Comparison of ENCODE assay signal across 1 cellular context in genomic region chr7:111026301-111026700, GRCh38.
TF ChIP-seq lines count a peak whose summit lies in the region.

No MANE protein-coding gene starts in this region.

TF ChIP-seq in GM23338, 12 proteins besides CTCF, POLR2A, EP300 and RAD21 (continued from another document):
- TF ChIP-seq ZNF462 (CRISPR knock-in tag; IDR thresholded peaks at IDR 0.05): no peak
- TF ChIP-seq EZH2phosphoT487 (IDR thresholded peaks at IDR 0.05; ENCODE audit: unreplicated experiment): no peak
- no peak for TF ChIP-seq ETS1 (IDR thresholded peaks at IDR 0.05)
